ENCODE assay signal across 3 cellular contexts in the genomic region with DNA sequence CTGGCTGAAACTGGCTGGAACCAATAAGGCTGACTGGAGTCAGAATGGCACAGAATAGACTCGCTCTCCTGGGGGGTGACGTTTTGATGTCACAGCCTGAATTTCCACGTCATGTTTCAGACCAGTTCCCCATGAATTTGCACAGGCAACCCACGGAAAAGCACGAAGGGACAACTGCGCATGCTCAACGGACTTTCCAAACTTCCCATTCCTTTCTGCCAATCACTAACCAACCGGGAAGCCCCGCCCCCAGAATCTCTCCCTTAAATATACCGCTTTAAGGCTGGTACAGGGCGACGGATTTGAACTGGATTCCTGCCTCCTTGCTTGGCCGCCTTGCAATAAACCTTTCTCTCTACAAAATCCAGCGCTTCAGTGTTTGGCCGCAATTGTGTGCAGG.
TF ChIP-seq lines count a peak whose summit lies in the region.

No MANE protein-coding gene starts in this region.

TF ChIP-seq in HepG2, 621 proteins besides CTCF, POLR2A, EP300 and RAD21:
- no peak for TF ChIP-seq ATM (IDR thresholded peaks at IDR 0.05; ENCODE audit: borderline replicate concordance)
- TF ChIP-seq CREB1 (IDR thresholded peaks at IDR 0.05), result peak; percentile 46; the same call in 1 of the 2 replicates
- no peak for TF ChIP-seq CREB1 (CRISPR knock-in tag; IDR thresholded peaks at IDR 0.05)
TF ChIP-seq in HepG2: peak in this region for 1.

TF ChIP-seq in K562, 482 proteins besides CTCF, POLR2A, EP300 and RAD21:
- TF ChIP-seq ZC3H8 (IDR thresholded peaks at IDR 0.05), result no peak
- TF ChIP-seq SRF (CRISPR knock-in tag; IDR thresholded peaks at IDR 0.05), result no peak
- no peak for TF ChIP-seq MBD2 (IDR thresholded peaks at IDR 0.05; ENCODE audit: borderline replicate concordance, low read depth)
- TF ChIP-seq NRF1 (conservative IDR thresholded peaks at IDR 0.05 in 1 of 2, IDR thresholded peaks at IDR 0.05 in 1 of 2), result peak; percentile 76 to 79

TF ChIP-seq in WTC11, 78 proteins besides CTCF, POLR2A, EP300 and RAD21:
- TF ChIP-seq RORB (CRISPR knock-in tag; IDR thresholded peaks at IDR 0.05), result no peak
